8 cellular contexts compared by ENCODE assay signal in genomic region chr2:9951522-9952285, GRCh38. TPM values are rescaled to one million over a fixed set of nuclear protein-coding genes. Genes with fewer than 3 reads are reported as not detected.
A peak's percentile ranks its signal among the peaks of the same experiment; 100 is the strongest.
DNase-seq lines count a peak whose midpoint lies in the region; ATAC-seq and TF ChIP-seq lines count a peak whose summit lies in the region.

GRHL1 (plus strand) TSS chr2:9951693; CDS start chr2:9951834, 141 bp downstream.

- peak in 1 of 2 donors; percentile 76 for TF ChIP-seq POLR2A in adrenal gland (IDR thresholded peaks at IDR 0.05)

- peaks cover 8% of the 10 kb centered on the region for H3K36me3 Mint-ChIP-seq in type B pancreatic cell

- no peaks in the 10 kb centered on the region for H3K27me3 ChIP-seq in adrenal gland
- H3K27me3 ChIP-seq in heart right ventricle = peaks cover 0 to 49% (median 0%) of the 10 kb centered on the region in 7 donors

- TF ChIP-seq CTCF in GM12875 (IDR thresholded peaks at IDR 0.05; ENCODE audit: borderline replicate concordance, insufficient read depth, low read depth, low read length) = no peak
- TF ChIP-seq CTCF in adrenal gland (IDR thresholded peaks at IDR 0.05) = no peak
- no peak for TF ChIP-seq CTCF in heart right ventricle (IDR thresholded peaks at IDR 0.05)
- TF ChIP-seq CTCF in type B pancreatic cell (conservative IDR thresholded peaks at IDR 0.05) = no peak

- H3K4me1 ChIP-seq in adrenal gland (replicated peaks in 1 of 2) = peaks cover 0 to 25% of the 10 kb centered on the region in 2 donors
- peaks cover 0 to 12% (median 7%) of the 10 kb centered on the region in 9 donors for H3K4me1 ChIP-seq in heart right ventricle

- H3K9me3 Mint-ChIP-seq in type B pancreatic cell = no peaks in the 10 kb centered on the region

- 0 to 2% (median 0%) methylated on average over 6 to 107 of the region's 111 CpGs for whole genome bisulfite sequencing in adrenal gland, 4 donors
- 1% methylated on average over 55 to 111 of the region's 111 CpGs for WGBS in heart right ventricle, 2 donors

- H3K4me3 ChIP-seq in GM12875 (ENCODE audit: low read depth, low read length) (peak within 1 kb of the TSS; percentile 56), adrenal gland (peak within 1 kb of the TSS; percentile 45 to 89 (median 60)), heart right ventricle (peak within 1 kb of the TSS; percentile 40 to 91 (median 75))

- no peaks in the 10 kb centered on the region for H3K36me3 ChIP-seq in adrenal gland (replicated peaks in 1 of 2)
- no peaks in the 10 kb centered on the region for H3K36me3 ChIP-seq in heart right ventricle

- peaks cover 20% of the 10 kb centered on the region for H3K4me1 Mint-ChIP-seq in type B pancreatic cell (ENCODE audit: unreplicated experiment)

- DNase-seq in NCI-H1436 (lab: John Stamatoyannopoulos, UW) (peak; percentile 89), T follicular helper cell (ENCODE audit: low read depth) (peak; percentile 87), adrenal gland (peak; percentile 89 to 95 (median 94)), heart right ventricle (peak; percentile 90 to 95), posterior cingulate gyrus (peak; percentile 83 to 99 (median 92)), type B pancreatic cell (ENCODE audit: extremely low spot score, unreplicated experiment) (peak; percentile 97)

- intact Hi-C loops in adrenal gland (cut with DNase I) = loop anchor here in 1 of 2 donors (5.0 kb wide), 1 partner anchor 139 kb away; no protein-coding TSS in a partner anchor
- intact Hi-C loops in heart right ventricle (cut with DNase I) = loop anchor here in 5 of 10 donors (1.0 to 10.0 kb wide), 5 partner anchors 107 to 137 kb away; partner anchors contain the start of gene TAF1B (in 3 of the 5)
- intact Hi-C loops in posterior cingulate gyrus (cut with DNase I) = loop anchor here (5.0 kb wide), 1 partner anchor 109 kb away; the partner anchor contains the start of gene TAF1B

- H3K27ac ChIP-seq in adrenal gland (peak within 1 kb of the TSS in 3 of 5 donors; percentile 47 to 84 (median 72)), heart right ventricle (peak within 1 kb of the TSS in 8 of 10 donors; percentile 43 to 73 (median 58))

- H3K27me3 Mint-ChIP-seq in type B pancreatic cell = peaks cover 49% of the 10 kb centered on the region

- no peaks in the 10 kb centered on the region for H3K9me3 ChIP-seq in adrenal gland (replicated peaks in 1 of 3)
- H3K9me3 ChIP-seq in heart right ventricle = no peaks in the 10 kb centered on the region

- H3K27ac Mint-ChIP-seq in type B pancreatic cell = peak within 1 kb of the TSS; percentile 95

- peak within 1 kb of the TSS; percentile 93 for H3K4me3 Mint-ChIP-seq in type B pancreatic cell

- peak; percentile 95 for ATAC-seq in HG02852 (IDR thresholded peaks at IDR 0.05; ENCODE audit: unreplicated experiment)
- ATAC-seq in heart right ventricle = peak; percentile 97 to 99 (median 98)

RNA-seq across cellular contexts. Expression of gene GRHL1, which starts in this region (rescaled TPM):
- total RNA-seq in adrenal gland (1 to 10 TPM in 5 of 8 donors, under 1 TPM in 2, not detected in 1; 0.57 to 2.6 (median 1.3) TPM), heart right ventricle (1 to 10 TPM in 5 of 10 donors, under 1 TPM in 5; 0.57 to 3.0 (median 1.2) TPM), type B pancreatic cell (ENCODE audit: low replicate concordance) (37.4 and 120 TPM in 2 replicates)
- polyA plus RNA-seq in adrenal gland (1 to 10 TPM in 2 of 3 donors, under 1 TPM in 1; 0.98 to 1.2 (median 1.1) TPM), heart right ventricle (under 1 TPM; 0.29 to 0.80 TPM)

Comparison
In these comparisons a context has a peak if more than half of its experiments do, and no peak if none do; other contexts are left out.
1. Peak in every context shown above with its lines: DNase-seq, ATAC-seq, H3K4me3 ChIP-seq and H3K27ac ChIP-seq.